Comparison of ENCODE assay signal across 1 cellular context in genomic region chr9:133954862-133955529, GRCh38.
TF ChIP-seq lines count a peak whose summit lies in the region.

No MANE protein-coding gene starts in this region.

TF ChIP-seq in H1, 55 proteins besides CTCF, POLR2A, EP300 and RAD21 (continued from another document):
- no peak for TF ChIP-seq SRF (IDR thresholded peaks at IDR 0.05; ENCODE audit: low read depth, low read length)
- no peak for TF ChIP-seq KDM4A (IDR thresholded peaks at IDR 0.05; ENCODE audit: low read depth, low read length, severe bottlenecking)
- TF ChIP-seq CREB1 (IDR thresholded peaks at IDR 0.05): no peak
- no peak for TF ChIP-seq RNF2 (IDR thresholded peaks at IDR 0.05; ENCODE audit: borderline replicate concordance, low read depth, low read length, missing control alignments, poor library complexity, severe bottlenecking)
- TF ChIP-seq MAX (IDR thresholded peaks at IDR 0.05): no peak
- TF ChIP-seq SIX5 (IDR thresholded peaks at IDR 0.05; ENCODE audit: low read depth, low read length): no peak
- no peak for TF ChIP-seq SIN3A (conservative IDR thresholded peaks at IDR 0.05 in 1 of 2, IDR thresholded peaks at IDR 0.05 in 1 of 2; ENCODE audit: low read depth in 1 of 2, low read length in 2 of 2)
- TF ChIP-seq TBP (IDR thresholded peaks at IDR 0.05; ENCODE audit: low read depth, low read length): no peak
- TF ChIP-seq TAF7 (optimal IDR thresholded peaks at IDR 0.05; ENCODE audit: borderline replicate concordance, low read depth, low read length): no peak
